ENCODE assay signal across 2 cellular contexts in genomic region chr3:5198313-5198677, GRCh38.
TF ChIP-seq lines count a peak whose summit lies in the region.

No MANE protein-coding gene starts in this region.

TF ChIP-seq in A549, 52 proteins besides CTCF, POLR2A, EP300 and RAD21 (continued from another document):
- TF ChIP-seq HES2 (IDR thresholded peaks at IDR 0.05) = no peak
- TF ChIP-seq NPAS2 (CRISPR knock-in tag; IDR thresholded peaks at IDR 0.05; ENCODE audit: borderline replicate concordance) = no peak
- no peak for TF ChIP-seq HMGXB4 (CRISPR knock-in tag; IDR thresholded peaks at IDR 0.05; ENCODE audit: borderline replicate concordance)
- no peak for TF ChIP-seq MAX (IDR thresholded peaks at IDR 0.05)
- no peak for TF ChIP-seq PBX3 (IDR thresholded peaks at IDR 0.05)
TF ChIP-seq in A549: peak in this region for 0.

TF ChIP-seq in GM23338, 12 proteins besides CTCF, POLR2A, EP300 and RAD21:
- TF ChIP-seq ZNF462 (CRISPR knock-in tag; IDR thresholded peaks at IDR 0.05) (no peak), ZNF331 (CRISPR knock-in tag; IDR thresholded peaks at IDR 0.05; ENCODE audit: low read depth) (no peak), NANOG (IDR thresholded peaks at IDR 0.05; ENCODE audit: borderline replicate concordance) (no peak), EZH2 (IDR thresholded peaks at IDR 0.05; ENCODE audit: low read depth, unreplicated experiment) (no peak), CREB1 (CRISPR knock-in tag; IDR thresholded peaks at IDR 0.05; ENCODE audit: low read depth) (no peak), ETS1 (IDR thresholded peaks at IDR 0.05) (no peak), REST (IDR thresholded peaks at IDR 0.05; ENCODE audit: unreplicated experiment) (no peak)
